Comparison of ENCODE assay signal across 11 cellular contexts in the genomic region with DNA sequence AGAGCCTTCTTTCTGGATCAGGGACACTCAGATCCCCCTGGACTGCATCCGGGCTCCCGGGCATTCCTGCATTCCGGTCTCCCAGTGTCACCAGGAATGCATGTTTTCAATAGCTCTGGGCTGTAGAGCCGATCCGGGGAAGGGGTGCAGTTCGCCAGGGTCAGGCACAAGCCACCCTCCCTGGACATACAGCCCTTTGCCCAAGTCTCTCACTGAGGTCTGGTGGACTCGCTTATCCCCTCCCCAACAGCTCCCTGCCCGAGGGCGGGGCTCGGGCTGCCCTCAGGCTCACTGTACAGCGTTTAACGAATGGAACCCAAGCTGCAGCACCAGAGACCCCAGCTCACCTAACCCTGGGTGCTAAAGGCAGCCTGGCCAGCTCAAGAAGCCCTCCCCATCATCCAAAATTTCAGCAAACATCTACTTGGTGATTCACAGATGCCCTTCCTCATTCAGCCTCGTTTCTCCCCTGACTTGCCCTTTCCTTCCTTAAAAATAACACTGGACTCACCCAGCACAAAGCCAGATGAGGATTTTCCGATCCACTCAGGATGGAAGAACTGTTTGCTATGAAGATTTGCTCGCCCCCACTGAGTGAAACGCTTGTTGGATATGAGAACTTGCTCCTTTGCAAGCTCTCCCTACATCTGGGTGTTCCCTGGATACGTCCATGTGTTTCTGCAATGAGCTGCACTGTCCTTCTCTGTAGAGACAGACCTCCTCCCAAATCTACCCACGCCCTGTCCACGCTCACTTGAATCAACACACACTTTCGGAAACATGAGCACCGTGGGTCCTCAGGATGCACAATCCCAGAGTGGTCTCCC. TPM values are rescaled to one million over a fixed set of nuclear protein-coding genes. Genes with fewer than 3 reads are reported as not detected.
DNase-seq lines count a peak whose midpoint lies in the region; ATAC-seq and TF ChIP-seq lines count a peak whose summit lies in the region.
"Had no signal": no experiment of that assay in that cellular context is flagged by ENCODE, and none has a peak within 500 bp of the region (broad histone marks: within the 10 kb centered on the region; RNA-seq: fewer than 3 reads in every experiment).

No MANE protein-coding gene starts in this region.

- DNase-seq in heart right ventricle (no peak), right atrium auricular region (ENCODE audit: low spot score) (no peak), chondrocyte (ENCODE audit: low spot score) (no peak), lung microvascular endothelial cell (ENCODE audit: low read depth in 2 of 2) (peak; percentile 54 to 68), OCI-M2 (lab: John Stamatoyannopoulos, UW; ENCODE audit: unreplicated experiment) (no peak), NCI-H2107 treated with DMSO at 0.1 percent for 48 hours (lab: John Stamatoyannopoulos, UW; ENCODE audit: unreplicated experiment) (no peak)
- no peak for DNase-seq in activated T-cell treated with anti-CD3 and anti-CD28 coated beads, Interleukin-2, amount 50 U/mL, for 4 hours
- DNase-seq: activated naive CD8-positive, alpha-beta T cell treated with anti-CD3 and anti-CD28 coated beads, Interleukin-2, amount 10 ng/mL, durations not matched to agents 7 days and 5 days; retina had no signal

- H3K36me3 Mint-ChIP-seq in chondrocyte (ENCODE audit: low read depth), result peaks cover 35% of the 10 kb centered on the region
- no peaks in the 10 kb centered on the region for H3K36me3 Mint-ChIP-seq in activated T-cell treated with anti-CD3 and anti-CD28 coated beads, Interleukin-2, amount 50 U/mL, for 4 hours (ENCODE audit: insufficient read depth)
- H3K36me3 Mint-ChIP-seq: activated naive CD8-positive, alpha-beta T cell treated with anti-CD3 and anti-CD28 coated beads, Interleukin-2, amount 10 ng/mL, durations not matched to agents 7 days and 5 days had no signal

- H3K36me3 ChIP-seq in heart right ventricle (peaks cover 0 to 93% (median 8%) of the 10 kb centered on the region in 9 donors), right atrium auricular region (peaks cover 32% of the 10 kb centered on the region)

- peak overlapping the region; percentile 90 for H3K27ac Mint-ChIP-seq in chondrocyte (ENCODE audit: unreplicated experiment)
- H3K27ac Mint-ChIP-seq: activated naive CD8-positive, alpha-beta T cell treated with anti-CD3 and anti-CD28 coated beads, Interleukin-2, amount 10 ng/mL, durations not matched to agents 7 days and 5 days had no signal

- peaks cover 0 to 34% (median 4%) of the 10 kb centered on the region in 9 donors for H3K4me1 ChIP-seq in heart right ventricle
- H3K4me1 ChIP-seq in right atrium auricular region, result peaks cover 0 to 4% of the 10 kb centered on the region in 2 donors

- peaks cover 29% of the 10 kb centered on the region for H3K4me1 Mint-ChIP-seq in chondrocyte (ENCODE audit: low read depth)
- H3K4me1 Mint-ChIP-seq in activated T-cell treated with anti-CD3 and anti-CD28 coated beads, Interleukin-2, amount 50 U/mL, for 4 hours (ENCODE audit: low read depth), result no peaks in the 10 kb centered on the region
- H3K4me1 Mint-ChIP-seq: activated naive CD8-positive, alpha-beta T cell treated with anti-CD3 and anti-CD28 coated beads, Interleukin-2, amount 10 ng/mL, durations not matched to agents 7 days and 5 days had no signal

- intact Hi-C loops in heart right ventricle (cut with DNase I), result no loop called here

- H3K4me3 ChIP-seq in heart right ventricle (no peak overlapping the region), right atrium auricular region (no peak overlapping the region)

- H3K4me3 Mint-ChIP-seq in chondrocyte (ENCODE audit: unreplicated experiment), result no peak overlapping the region
- H3K4me3 Mint-ChIP-seq in activated T-cell treated with anti-CD3 and anti-CD28 coated beads, Interleukin-2, amount 50 U/mL, for 4 hours, result no peak overlapping the region
- H3K4me3 Mint-ChIP-seq: activated naive CD8-positive, alpha-beta T cell treated with anti-CD3 and anti-CD28 coated beads, Interleukin-2, amount 10 ng/mL, durations not matched to agents 7 days and 5 days had no signal

- peak in 6 of 8 donors; percentile 16 to 52 (median 37) for ATAC-seq in heart right ventricle
- no peak for ATAC-seq in HG02852 (IDR thresholded peaks at IDR 0.05; ENCODE audit: unreplicated experiment)
- no peak for ATAC-seq in activated T-cell treated with anti-CD3 and anti-CD28 coated beads, Interleukin-2, amount 50 U/mL, for 4 hours

- peak overlapping the region in 2 of 10 donors; percentile 20 to 30 for H3K27ac ChIP-seq in heart right ventricle
- H3K27ac ChIP-seq in right atrium auricular region, result no peak overlapping the region
- H3K27ac ChIP-seq: epithelial cell of prostate had no signal

- WGBS in heart right ventricle, 2 donors, result 64 to 71% methylated on average over 21 of the region's 21 CpGs

- H3K27me3 Mint-ChIP-seq in chondrocyte (ENCODE audit: low read depth), result no peaks in the 10 kb centered on the region
- peaks cover 7% of the 10 kb centered on the region for H3K27me3 Mint-ChIP-seq in activated T-cell treated with anti-CD3 and anti-CD28 coated beads, Interleukin-2, amount 50 U/mL, for 4 hours (ENCODE audit: low read depth)

- H3K27me3 ChIP-seq in heart right ventricle (peaks cover 0 to 5% (median 0%) of the 10 kb centered on the region in 7 donors), right atrium auricular region (no peaks in the 10 kb centered on the region)

- H3K9me3 ChIP-seq in heart right ventricle (no peaks in the 10 kb centered on the region), right atrium auricular region (no peaks in the 10 kb centered on the region)

- TF ChIP-seq CTCF in heart right ventricle (IDR thresholded peaks at IDR 0.05) (no peak), right atrium auricular region (IDR thresholded peaks at IDR 0.05) (no peak), chondrocyte (IDR thresholded peaks at IDR 0.05) (no peak)

- H3K9me3 Mint-ChIP-seq in chondrocyte (ENCODE audit: low read depth), result no peaks in the 10 kb centered on the region
- no peaks in the 10 kb centered on the region for H3K9me3 Mint-ChIP-seq in activated T-cell treated with anti-CD3 and anti-CD28 coated beads, Interleukin-2, amount 50 U/mL, for 4 hours
- H3K9me3 Mint-ChIP-seq: activated naive CD8-positive, alpha-beta T cell treated with anti-CD3 and anti-CD28 coated beads, Interleukin-2, amount 10 ng/mL, durations not matched to agents 7 days and 5 days had no signal

RNA-seq across cellular contexts. Expression of a gene that starts 58.1 kb away (rescaled TPM):
- total RNA-seq in heart right ventricle (10 to 100 TPM; 12.3 to 65.0 (median 20.3) TPM), right atrium auricular region (10 to 100 TPM; 25.4 to 26.9 TPM), chondrocyte (499 to 576 TPM (median 571 TPM) in 3 replicates), lung microvascular endothelial cell (140 and 179 TPM in 2 replicates)
- 10 to 100 TPM in 1 of 2 donors, 1 to 10 TPM in 1; 7.8 to 19.1 TPM for polyA plus RNA-seq in heart right ventricle
- 1 to 10 TPM in 2 of 3 donors, under 1 TPM in 1; 0.76 to 1.2 (median 1.2) TPM for total RNA-seq in activated T-cell treated with anti-CD3 and anti-CD28 coated beads, Interleukin-2, amount 50 U/mL, for 4 hours

Comparison
In these comparisons a context has a peak if more than half of its experiments do, and no peak if none do; other contexts are left out.
1. ATAC-seq: peak in heart right ventricle (6 of 8); none in HG02852 (single experiment) and activated T-cell treated with anti-CD3 and anti-CD28 coated beads, Interleukin-2, amount 50 U/mL, for 4 hours (0 of 2).
2. DNase-seq: peak in lung microvascular endothelial cell (2 of 2); none in heart right ventricle (0 of 2), right atrium auricular region (single experiment), chondrocyte (single experiment), OCI-M2 (single experiment), NCI-H2107 treated with DMSO at 0.1 percent for 48 hours (single experiment) and activated T-cell treated with anti-CD3 and anti-CD28 coated beads, Interleukin-2, amount 50 U/mL, for 4 hours (single experiment).
3. RNA of a gene that starts 58.1 kb away (total RNA-seq): 499 to 576 TPM in chondrocyte, 140 to 179 TPM in lung microvascular endothelial cell, 25.4 to 26.9 TPM in right atrium auricular region and 12.3 to 65.0 TPM in heart right ventricle; 0.76 to 1.2 TPM in activated T-cell treated with anti-CD3 and anti-CD28 coated beads, Interleukin-2, amount 50 U/mL, for 4 hours; every median in the first group is over 4 times any median in the second.